ENCODE assay signal across 8 cellular contexts in genomic region chr17:59828819-59829216, GRCh38.
A peak's percentile ranks its signal among the peaks of the same experiment; 100 is the strongest.
DNase-seq lines count a peak whose midpoint lies in the region; ATAC-seq and TF ChIP-seq lines count a peak whose summit lies in the region.
"Not testable (repeated sequence)": the region's sequence is repeated elsewhere in the genome, so short reads cannot be mapped to it uniquely, and the experiment has no call there.

No MANE protein-coding gene starts in this region.

- H3K4me3 ChIP-seq in NB4 (ENCODE audit: low read depth, low read length): peak overlapping the region; percentile 42
- peak overlapping the region; percentile 76 for H3K4me3 ChIP-seq in adipocyte (ENCODE audit: low read length)
- peak overlapping the region in 1 of 4 experiments; percentile 13 for H3K4me3 ChIP-seq in fibroblast of lung (replicated peaks in 1 of 4; ENCODE audit: control extremely low read depth in 1 of 4, insufficient read depth in 1 of 4, low read depth in 3 of 4, low read length in 4 of 4)
- H3K4me3 ChIP-seq in mucosa of descending colon, uterus: not testable (repeated sequence)
- peak overlapping the region in 1 of 7 experiments; percentile 14 for H3K4me3 ChIP-seq in skin epidermis

- not testable (repeated sequence) for H3K27me3 ChIP-seq in adipocyte (replicated peaks; ENCODE audit: control insufficient read depth, insufficient read depth, low read length); fibroblast of lung (ENCODE audit: control insufficient read depth, insufficient read depth, low read length); uterus

- ATAC-seq in GM18498 (IDR thresholded peaks at IDR 0.05; ENCODE audit: unreplicated experiment) (peak; percentile 6), mucosa of descending colon (peak; percentile 7)
- peak; percentile 3 for ATAC-seq in activated CD4-positive, alpha-beta T cell treated with anti-CD3 and anti-CD28 coated beads for 36 hours

- H3K4me2 ChIP-seq in fibroblast of lung (ENCODE audit: extremely low read depth, insufficient read depth, low read length): peak overlapping the region; percentile 58

- not testable (repeated sequence) for DNase-seq in NB4 (ENCODE audit: low read depth); adipocyte (ENCODE audit: low read depth); fibroblast of lung (ENCODE audit: low read depth in 2 of 2); mucosa of descending colon; uterus
- DNase-seq in activated CD4-positive, alpha-beta T cell treated with anti-CD3 and anti-CD28 coated beads for 36 hours: peak; percentile 59

- not testable (repeated sequence) for H3K36me3 ChIP-seq in adipocyte (ENCODE audit: control insufficient read depth, insufficient read depth, low read length, severe bottlenecking); fibroblast of lung (ENCODE audit: control insufficient read depth, insufficient read depth, low read length); mucosa of descending colon (ENCODE audit: low read depth); uterus

- not testable (repeated sequence) for H4K20me1 ChIP-seq in fibroblast of lung (ENCODE audit: control insufficient read depth, extremely low read depth, insufficient read depth, low read length)

- peaks cover 54% of the 10 kb centered on the region for H3K36me3 Mint-ChIP-seq in activated CD4-positive, alpha-beta T cell treated with anti-CD3 and anti-CD28 coated beads for 36 hours (ENCODE audit: low read depth)

- H3K27me3 Mint-ChIP-seq in activated CD4-positive, alpha-beta T cell treated with anti-CD3 and anti-CD28 coated beads for 36 hours: not testable (repeated sequence)

- not testable (repeated sequence) for H3K9me3 ChIP-seq in adipocyte (ENCODE audit: control insufficient read depth, low read length); fibroblast of lung (ENCODE audit: control insufficient read depth, insufficient read depth, low read depth, low read length); mucosa of descending colon; uterus

- H3K4me1 Mint-ChIP-seq in activated CD4-positive, alpha-beta T cell treated with anti-CD3 and anti-CD28 coated beads for 36 hours: peaks cover 85% of the 10 kb centered on the region

- peak overlapping the region; percentile 93 for H3K27ac Mint-ChIP-seq in activated CD4-positive, alpha-beta T cell treated with anti-CD3 and anti-CD28 coated beads for 36 hours

- not testable (repeated sequence) for H3K9me3 Mint-ChIP-seq in activated CD4-positive, alpha-beta T cell treated with anti-CD3 and anti-CD28 coated beads for 36 hours (ENCODE audit: low read depth)

- H3K27ac ChIP-seq in fibroblast of lung (ENCODE audit: insufficient read depth, low read length): peak overlapping the region; percentile 97
- peak overlapping the region in 20 of 21 experiments; percentile 56 to 96 (median 84) for H3K27ac ChIP-seq in skin epidermis
- H3K27ac ChIP-seq in uterus: peak overlapping the region; percentile 80 to 90

- H3K79me2 ChIP-seq in fibroblast of lung (ENCODE audit: control insufficient read depth, insufficient read depth, low read length): peaks cover 14% of the 10 kb centered on the region

- intact Hi-C loops in activated CD4-positive, alpha-beta T cell treated with anti-CD3 and anti-CD28 coated beads for 36 hours (cut with DNase I, micrococcal nuclease): loop anchor here (1.0 to 2.0 kb wide), 6 partner anchors 8 to 210 kb away; partner anchors contain the start of gene CLTC (in 1 of the 2)
- intact Hi-C loops in mucosa of descending colon (cut with DNase I, micrococcal nuclease); uterus (cut with DNase I; ENCODE audit: low total_unique reads): not testable (repeated sequence)

- CTCF ChIA-PET in activated CD4-positive, alpha-beta T cell treated with anti-CD3 and anti-CD28 coated beads for 36 hours (lab: Charles Lee): interaction anchor here (0.8 to 11.2 kb wide), 7 partner anchors 9 to 77 kb away, joined by 4 to 113 read pairs (median 12); no protein-coding TSS in a partner anchor

- H3K4me3 Mint-ChIP-seq in activated CD4-positive, alpha-beta T cell treated with anti-CD3 and anti-CD28 coated beads for 36 hours: peak overlapping the region; percentile 78

- TF ChIP-seq POLR2A in NB4 (IDR thresholded peaks at IDR 0.05; ENCODE audit: extremely low read depth, insufficient read length); uterus (IDR thresholded peaks at IDR 0.05): not testable (repeated sequence)

- POLR2A ChIA-PET in activated CD4-positive, alpha-beta T cell treated with anti-CD3 and anti-CD28 coated beads for 36 hours (lab: Charles Lee): interaction anchor here (1.0 to 9.2 kb wide), 8 partner anchors 11 to 210 kb away, joined by 6 to 308 read pairs (median 17); partner anchors contain the start of genes PTRH2 and VMP1

- H3K9ac ChIP-seq in adipocyte (ENCODE audit: low read length): peak overlapping the region; percentile 89
- not testable (repeated sequence) for H3K9ac ChIP-seq in fibroblast of lung (ENCODE audit: insufficient read depth, low read length)

- TF ChIP-seq CTCF in NB4 (IDR thresholded peaks at IDR 0.05; ENCODE audit: low read depth, low read length); fibroblast of lung (conservative IDR thresholded peaks at IDR 0.05 in 1 of 2, IDR thresholded peaks at IDR 0.05 in 1 of 2; ENCODE audit: low read depth in 1 of 2, low read length in 2 of 2); mucosa of descending colon (IDR thresholded peaks at IDR 0.05); uterus (IDR thresholded peaks at IDR 0.05): not testable (repeated sequence)

- H3K4me1 ChIP-seq in adipocyte (ENCODE audit: control insufficient read depth, insufficient read depth, low read length) (peaks cover 77% of the 10 kb centered on the region), fibroblast of lung (ENCODE audit: control insufficient read depth, extremely low read depth, insufficient read depth, low read length) (peaks cover 42% of the 10 kb centered on the region), mucosa of descending colon (ENCODE audit: low read depth) (peaks cover 49% of the 10 kb centered on the region)
- H3K4me1 ChIP-seq in uterus: not testable (repeated sequence)

- H2AFZ ChIP-seq in fibroblast of lung (ENCODE audit: low read length): not testable (repeated sequence)
